6 cellular contexts compared by ENCODE assay signal in genomic region chrX:70274029-70274428, GRCh38. TPM values are rescaled to one million over a fixed set of nuclear protein-coding genes. Genes with fewer than 3 reads are reported as not detected.
"Had no signal": no experiment of that assay in that cellular context is flagged by ENCODE, and none has a peak within 500 bp of the region (broad histone marks: within the 10 kb centered on the region; RNA-seq: fewer than 3 reads in every experiment).

No MANE protein-coding gene starts in this region.

RNA-seq across cellular contexts. Expression of gene ARR3, which starts 5.9 kb away (rescaled TPM):
- total RNA-seq: GM23338, H1, H9, HFFc6, HT1080, IMR-90 had no signal
- polyA plus RNA-seq: GM23338, H1, IMR-90 had no signal

RNA-seq across cellular contexts. Expression of gene RAB41, which starts 7.9 kb away (rescaled TPM):
- total RNA-seq: GM23338, H1, H9, HFFc6, HT1080, IMR-90 had no signal
- polyA plus RNA-seq: GM23338, H1, IMR-90 had no signal

RNA-seq across cellular contexts. Expression of gene P2RY4, which starts 14.0 kb away (rescaled TPM):
- total RNA-seq: H1, H9, HFFc6, HT1080, IMR-90 had no signal
- polyA plus RNA-seq: GM23338 had no signal
